ENCODE assay signal across 9 cellular contexts in genomic region chr3:38579551-38580449, GRCh38.
DNase-seq lines count a peak whose midpoint lies in the region; ATAC-seq and TF ChIP-seq lines count a peak whose summit lies in the region.
"Had no signal": no experiment of that assay in that cellular context is flagged by ENCODE, and none has a peak within 500 bp of the region (broad histone marks: within the 10 kb centered on the region; RNA-seq: fewer than 3 reads in every experiment).

No MANE protein-coding gene starts in this region.

- H3K4me1 ChIP-seq in colonic mucosa = no peaks in the 10 kb centered on the region

- no peak overlapping the region for H3K9ac ChIP-seq in colonic mucosa (ENCODE audit: low read depth in 2 of 2, low read length in 2 of 2)

- H3K27me3 ChIP-seq in colonic mucosa = no peaks in the 10 kb centered on the region

- no peaks in the 10 kb centered on the region for H3K36me3 ChIP-seq in colonic mucosa

- intact Hi-C loops in Right ventricle myocardium superior (cut with DNase I) = no loop called here
- intact Hi-C loops in colonic mucosa (cut with DNase I) = no loop called here

- H3K4me3 ChIP-seq in colonic mucosa = no peak overlapping the region

- H3K27ac ChIP-seq in colonic mucosa = no peak overlapping the region

- peak; percentile 51 for DNase-seq in activated effector memory CD4-positive, alpha-beta T cell treated with anti-CD3 and anti-CD28 coated beads, Interleukin-2, amount 50 U/mL, for 16 hours
- no peak for DNase-seq in activated effector memory CD4-positive, alpha-beta T cell treated with Interleukin-2 at 50 U/mL for 16 hours
- DNase-seq in Right ventricle myocardium superior = peak; percentile 70
- no peak for DNase-seq in hepatic stellate cell (ENCODE audit: low spot score)
- DNase-seq in OCI-M2 (lab: John Stamatoyannopoulos, UW; ENCODE audit: unreplicated experiment) = no peak
- no peak for DNase-seq in colonic mucosa
- DNase-seq: T1000 had no signal

- TF ChIP-seq CTCF in colonic mucosa (IDR thresholded peaks at IDR 0.05) = no peak

- ATAC-seq in HG03520 (IDR thresholded peaks at IDR 0.05; ENCODE audit: unreplicated experiment) (peak; percentile 61), Right ventricle myocardium superior (ENCODE audit: poor library complexity) (peak; percentile 75), HG03457 (IDR thresholded peaks at IDR 0.05; ENCODE audit: unreplicated experiment) (no peak)

- no peaks in the 10 kb centered on the region for H3K9me3 ChIP-seq in colonic mucosa

Comparison
In these comparisons a context has a peak if more than half of its experiments do, and no peak if none do; other contexts are left out.
1. DNase-seq: peak in activated effector memory CD4-positive, alpha-beta T cell treated with anti-CD3 and anti-CD28 coated beads, Interleukin-2, amount 50 U/mL, for 16 hours (single experiment) and Right ventricle myocardium superior (single experiment); none in activated effector memory CD4-positive, alpha-beta T cell treated with Interleukin-2 at 50 U/mL for 16 hours (single experiment), hepatic stellate cell (single experiment), OCI-M2 (single experiment) and colonic mucosa (single experiment).